1 cellular context compared by ENCODE assay signal in genomic region chr12:102119674-102120563, GRCh38.
TF ChIP-seq lines count a peak whose summit lies in the region.

Gene NUP37 (minus strand): TSS chr12:102120114. CDS start chr12:102118518, 1,596 bp downstream.
Gene PARPBP (plus strand): TSS chr12:102120183. CDS start chr12:102123889, 3,706 bp downstream.

TF ChIP-seq in HCT116, 20 proteins besides CTCF, POLR2A, EP300 and RAD21 (continued from another document):
- TF ChIP-seq EGR1 (IDR thresholded peaks at IDR 0.05; ENCODE audit: low read depth) (no peak), ZFX (IDR thresholded peaks at IDR 0.05) (peak; percentile 32; the same call in 1 of the 2 replicates), TCF7L2 (IDR thresholded peaks at IDR 0.05; ENCODE audit: borderline replicate concordance, extremely low read depth, insufficient read depth, insufficient read length) (peak; percentile 52), MAX (IDR thresholded peaks at IDR 0.05) (peak; percentile 76)
TF ChIP-seq in HCT116: peak in this region for 11.
